In genomic region chr20:31856516-31856915, GRCh38 we compare ENCODE assay signal across 15 cellular contexts. TPM values are rescaled to one million over a fixed set of nuclear protein-coding genes. Genes with fewer than 3 reads are reported as not detected.
DNase-seq lines count a peak whose midpoint lies in the region; ATAC-seq and TF ChIP-seq lines count a peak whose summit lies in the region.
"Had no signal": no experiment of that assay in that cellular context is flagged by ENCODE, and none has a peak within 500 bp of the region (broad histone marks: within the 10 kb centered on the region; RNA-seq: fewer than 3 reads in every experiment).

No MANE protein-coding gene starts in this region.

- no peak overlapping the region for H3K9ac ChIP-seq in BLaER1 treated with 17β-estradiol and CSF1 and Interleukin-3, amounts not matched to agents 10 nM and 100 nM

- no peak for ATAC-seq in left lobe of liver
- ATAC-seq in Right ventricle myocardium superior (ENCODE audit: poor library complexity) = no peak
- ATAC-seq: CD8-positive, alpha-beta T cell; HCT116; HepG2 had no signal

- no peak overlapping the region for H3K4me3 ChIP-seq in BLaER1 treated with 17β-estradiol and CSF1 and Interleukin-3, amounts not matched to agents 10 nM and 100 nM
- no peak overlapping the region for H3K4me3 ChIP-seq in NB4 (ENCODE audit: low read depth, low read length)

- peak; percentile 38 for DNase-seq in NB4 (ENCODE audit: low read depth)
- DNase-seq in glutamatergic neuron = peak; percentile 12
- DNase-seq in posterior vena cava (ENCODE audit: low spot score) = peak; percentile 37
- no peak for DNase-seq in left lobe of liver (ENCODE audit: low spot score)
- DNase-seq in AG08396 (ENCODE audit: low spot score) = no peak
- DNase-seq in Right ventricle myocardium superior = no peak
- DNase-seq: BE2C, COR-L47, DMS53, GF-D8 had no signal

- peaks cover 8% of the 10 kb centered on the region for H3K4me1 Mint-ChIP-seq in glutamatergic neuron (ENCODE audit: low read depth, unreplicated experiment)

- no peaks in the 10 kb centered on the region for H3K9me3 ChIP-seq in BLaER1 treated with 17β-estradiol and CSF1 and Interleukin-3, amounts not matched to agents 10 nM and 100 nM (replicated peaks in 1 of 11)
- H3K9me3 ChIP-seq: BE2C had no signal

- no peak overlapping the region for H3K27ac ChIP-seq in BLaER1 treated with 17β-estradiol and CSF1 and Interleukin-3, amounts not matched to agents 10 nM and 100 nM

- H3K4me3 Mint-ChIP-seq in glutamatergic neuron (ENCODE audit: unreplicated experiment) = no peak overlapping the region
- H3K4me3 Mint-ChIP-seq: CD14-positive monocyte; CD8-positive, alpha-beta T cell had no signal

- H4K20me1 ChIP-seq in BLaER1 treated with 17β-estradiol and CSF1 and Interleukin-3, amounts not matched to agents 10 nM and 100 nM = peaks cover 0 to 6% (median 0%) of the 10 kb centered on the region in 11 experiments; a peak in 2 of 22 replicates

- H3K4me1 ChIP-seq in BLaER1 treated with 17β-estradiol and CSF1 and Interleukin-3, amounts not matched to agents 10 nM and 100 nM = peaks cover 15 to 51% (median 40%) of the 10 kb centered on the region in 10 experiments

- H3K4me2 ChIP-seq in BLaER1 treated with 17β-estradiol and CSF1 and Interleukin-3, amounts not matched to agents 10 nM and 100 nM = peak overlapping the region in 8 of 11 experiments; percentile 1 to 40 (median 27); a peak in 9 of 22 replicates

- peaks cover 11% of the 10 kb centered on the region for H3K27me3 Mint-ChIP-seq in glutamatergic neuron (ENCODE audit: unreplicated experiment)

- peaks cover 7% of the 10 kb centered on the region for H3K9me3 Mint-ChIP-seq in glutamatergic neuron (ENCODE audit: unreplicated experiment)
- H3K9me3 Mint-ChIP-seq: CD8-positive, alpha-beta T cell had no signal

- TF ChIP-seq CTCF in NB4 (IDR thresholded peaks at IDR 0.05; ENCODE audit: low read depth, low read length) (no peak), glutamatergic neuron (IDR thresholded peaks at IDR 0.05; ENCODE audit: partially characterized antibody, unreplicated experiment) (no peak)

- no peak for TF ChIP-seq POLR2A in NB4 (IDR thresholded peaks at IDR 0.05; ENCODE audit: extremely low read depth, insufficient read length)

- no peaks in the 10 kb centered on the region for H3K36me3 ChIP-seq in BLaER1 treated with 17β-estradiol and CSF1 and Interleukin-3, amounts not matched to agents 10 nM and 100 nM
- H3K36me3 ChIP-seq: BE2C had no signal

- no peak overlapping the region for H3K27ac Mint-ChIP-seq in glutamatergic neuron (ENCODE audit: unreplicated experiment)
- H3K27ac Mint-ChIP-seq: CD14-positive monocyte; CD8-positive, alpha-beta T cell had no signal

- intact Hi-C loops in posterior vena cava (cut with DNase I) = no loop called here
- intact Hi-C loops in Right ventricle myocardium superior (cut with DNase I) = loop anchor here (10.0 kb wide), 2 partner anchors 178 to 228 kb away; no protein-coding TSS in a partner anchor

- no peaks in the 10 kb centered on the region for H3K36me3 Mint-ChIP-seq in glutamatergic neuron (ENCODE audit: unreplicated experiment)
- H3K36me3 Mint-ChIP-seq: CD14-positive monocyte; CD8-positive, alpha-beta T cell had no signal

- peaks cover 0 to 22% (median 0%) of the 10 kb centered on the region in 11 experiments; a peak in 5 of 22 replicates for H3K27me3 ChIP-seq in BLaER1 treated with 17β-estradiol and CSF1 and Interleukin-3, amounts not matched to agents 10 nM and 100 nM

RNA-seq across cellular contexts. Expression of gene FOXS1, which starts 11.1 kb away (rescaled TPM):
- not detected for total RNA-seq in glutamatergic neuron (ENCODE audit: unreplicated experiment)
- total RNA-seq in posterior vena cava = 1 to 10 TPM; 2.8 to 5.0 TPM
- not detected for total RNA-seq in left lobe of liver
- total RNA-seq in Right ventricle myocardium superior = 0.62 TPM
- total RNA-seq: CD8-positive, alpha-beta T cell; HepG2 had no signal

RNA-seq across cellular contexts. Expression of gene DUSP15, which starts 13.8 kb away (rescaled TPM):
- 19.3 TPM for total RNA-seq in glutamatergic neuron (ENCODE audit: unreplicated experiment)
- total RNA-seq in posterior vena cava = 1 to 10 TPM in 1 of 2 donors, under 1 TPM in 1; 0.90 to 1.0 TPM
- total RNA-seq in left lobe of liver = 0.38 TPM
- total RNA-seq in Right ventricle myocardium superior = 2.5 TPM
- total RNA-seq: CD8-positive, alpha-beta T cell had no signal

RNA-seq across cellular contexts. Expression of gene TTLL9, which starts 13.9 kb away (rescaled TPM):
- total RNA-seq in glutamatergic neuron (ENCODE audit: unreplicated experiment) (1.5 TPM), posterior vena cava (under 1 TPM; 0.14 to 0.19 TPM), left lobe of liver (not detected), Right ventricle myocardium superior (not detected)
- total RNA-seq: CD8-positive, alpha-beta T cell; HepG2 had no signal

RNA-seq across cellular contexts. Expression of gene MYLK2, which starts 37.4 kb away (rescaled TPM):
- total RNA-seq in glutamatergic neuron (ENCODE audit: unreplicated experiment) (0.69 TPM), posterior vena cava (not detected), left lobe of liver (not detected), Right ventricle myocardium superior (0.19 TPM)
- total RNA-seq: CD8-positive, alpha-beta T cell had no signal

Comparison
In these comparisons a context has a peak if more than half of its experiments do, and no peak if none do; other contexts are left out.
1. DNase-seq: peak in NB4 (single experiment), glutamatergic neuron (single experiment) and posterior vena cava (single experiment); none in left lobe of liver (single experiment), AG08396 (single experiment) and Right ventricle myocardium superior (single experiment).